Comparison of ENCODE assay signal across 8 cellular contexts in genomic region chr19:11125994-11126685, GRCh38. TPM values are rescaled to one million over a fixed set of nuclear protein-coding genes. Genes with fewer than 3 reads are reported as not detected.
DNase-seq lines count a peak whose midpoint lies in the region; ATAC-seq and TF ChIP-seq lines count a peak whose summit lies in the region.

No MANE protein-coding gene starts in this region.

- no peak overlapping the region for H3K4me3 Mint-ChIP-seq in natural killer cell treated with Interleukin-12 subunit alpha and Interleukin-12 subunit beta and Interleukin-15 and Interleukin-18, amount 100 ng/mL, for 72 hours

- H3K27me3 ChIP-seq in BJ (ENCODE audit: control insufficient read depth, insufficient read depth, low read length) (no peaks in the 10 kb centered on the region), esophagus muscularis mucosa (no peaks in the 10 kb centered on the region)

- POLR2A ChIA-PET in BJ (lab: Charles Lee): interaction anchor here (0.6 kb wide), 2 partner anchors 77 to 187 kb away, joined by 8 to 26 read pairs; no protein-coding TSS in a partner anchor

- peak overlapping the region in 3 of 4 donors; percentile 36 to 54 (median 54) for H3K27ac ChIP-seq in esophagus muscularis mucosa (replicated peaks in 1 of 4)

- H3K4me1 Mint-ChIP-seq in natural killer cell treated with Interleukin-12 subunit alpha and Interleukin-12 subunit beta and Interleukin-15 and Interleukin-18, amount 100 ng/mL, for 72 hours (ENCODE audit: low read depth in 2 of 2): peaks cover 0 to 7% of the 10 kb centered on the region in 2 donors

- H3K36me3 Mint-ChIP-seq in natural killer cell treated with Interleukin-12 subunit alpha and Interleukin-12 subunit beta and Interleukin-15 and Interleukin-18, amount 100 ng/mL, for 72 hours: no peaks in the 10 kb centered on the region

- CTCF ChIA-PET in BJ (lab: Yijun Ruan, JAX): interaction anchor here (0.6 to 3.7 kb wide), 34 partner anchors 9 to 357 kb away, joined by 3 to 27 read pairs (median 4); no protein-coding TSS in a partner anchor

- no peak overlapping the region for H3K27ac Mint-ChIP-seq in natural killer cell treated with Interleukin-12 subunit alpha and Interleukin-12 subunit beta and Interleukin-15 and Interleukin-18, amount 100 ng/mL, for 72 hours

- H3K4me3 ChIP-seq in BJ (ENCODE audit: low read depth, low read length) (no peak overlapping the region), esophagus muscularis mucosa (no peak overlapping the region)

- H3K9me3 ChIP-seq in esophagus muscularis mucosa: no peaks in the 10 kb centered on the region

- DNase-seq in BJ (ENCODE audit: low read depth): no peak
- DNase-seq in HCEC 1CT: peak; percentile 46
- DNase-seq in OCI-M1 (lab: John Stamatoyannopoulos, UW): peak; percentile 95
- peak; percentile 70 for DNase-seq in activated T-cell treated with anti-CD3 and anti-CD28 coated beads for 4 hours
- peak; percentile 96 for DNase-seq in esophagus muscularis mucosa (ENCODE audit: extremely low spot score)
- DNase-seq in natural killer cell treated with Interleukin-12 subunit alpha and Interleukin-12 subunit beta and Interleukin-15 and Interleukin-18, amount 100 ng/mL, for 72 hours (ENCODE audit: low spot score): peak; percentile 69
- DNase-seq in stimulated activated naive CD4-positive, alpha-beta T cell treated with Interleukin-2 at 50 U/mL for 16 hours (lab: John Stamatoyannopoulos, UW): peak; percentile 67

- TF ChIP-seq EP300 in esophagus muscularis mucosa (IDR thresholded peaks at IDR 0.05): no peak

- peak; percentile 67 to 71 for ATAC-seq in natural killer cell treated with Interleukin-12 subunit alpha and Interleukin-12 subunit beta and Interleukin-15 and Interleukin-18, amount 100 ng/mL, for 72 hours
- ATAC-seq in HG03565 (IDR thresholded peaks at IDR 0.05; ENCODE audit: unreplicated experiment): no peak

- peaks cover 8 to 32% (median 20%) of the 10 kb centered on the region in 4 donors for H3K4me1 ChIP-seq in esophagus muscularis mucosa

- H3K36me3 ChIP-seq in BJ (ENCODE audit: control insufficient read depth, insufficient read depth, low read length): peaks cover 37% of the 10 kb centered on the region
- H3K36me3 ChIP-seq in esophagus muscularis mucosa: peaks cover 41 to 94% (median 79%) of the 10 kb centered on the region in 4 donors

- TF ChIP-seq CTCF in BJ (IDR thresholded peaks at IDR 0.05; ENCODE audit: insufficient read depth, low read depth, low read length) (peak; percentile 82), esophagus muscularis mucosa (IDR thresholded peaks at IDR 0.05) (peak; percentile 76 to 80 (median 77))

- no peaks in the 10 kb centered on the region for H3K27me3 Mint-ChIP-seq in natural killer cell treated with Interleukin-12 subunit alpha and Interleukin-12 subunit beta and Interleukin-15 and Interleukin-18, amount 100 ng/mL, for 72 hours

- WGBS in esophagus muscularis mucosa: 38% methylated on average over 6 of the region's 11 CpGs

- no peaks in the 10 kb centered on the region for H3K9me3 Mint-ChIP-seq in natural killer cell treated with Interleukin-12 subunit alpha and Interleukin-12 subunit beta and Interleukin-15 and Interleukin-18, amount 100 ng/mL, for 72 hours

- intact Hi-C loops in esophagus muscularis mucosa (cut with DNase I): loop anchor here (2.0 kb wide), 1 partner anchor 91 kb away; no protein-coding TSS in a partner anchor

- TF ChIP-seq POLR2A in esophagus muscularis mucosa (IDR thresholded peaks at IDR 0.05; ENCODE audit: low read depth): no peak

RNA-seq across cellular contexts. Expression of gene SPC24, which starts 29.4 kb away (rescaled TPM):
- polyA plus RNA-seq in BJ (2011; rRNA removed): 17.9 and 18.9 TPM in 2 replicates
- 24.4 and 24.8 TPM in 2 replicates for polyA minus RNA-seq in BJ (2011; rRNA and poly(A)+ RNA removed)
- total RNA-seq in esophagus muscularis mucosa: 1 to 10 TPM; 1.4 to 6.6 (median 3.4) TPM
- 10 to 100 TPM; 26.6 to 48.3 TPM for total RNA-seq in natural killer cell treated with Interleukin-12 subunit alpha and Interleukin-12 subunit beta and Interleukin-15 and Interleukin-18, amount 100 ng/mL, for 72 hours

RNA-seq across cellular contexts. Expression of gene LDLR, which starts 36.9 kb away (rescaled TPM):
- 20.2 and 60.0 TPM in 2 replicates for polyA plus RNA-seq in BJ (2011; rRNA removed)
- 32.4 and 35.5 TPM in 2 replicates for polyA minus RNA-seq in BJ (2011; rRNA and poly(A)+ RNA removed)
- 100 to 1,000 TPM in 1 of 4 donors, 10 to 100 TPM in 3; 14.2 to 258 (median 47.5) TPM for total RNA-seq in esophagus muscularis mucosa
- total RNA-seq in natural killer cell treated with Interleukin-12 subunit alpha and Interleukin-12 subunit beta and Interleukin-15 and Interleukin-18, amount 100 ng/mL, for 72 hours: 100 to 1,000 TPM; 179 to 194 TPM
